In the genomic region with DNA sequence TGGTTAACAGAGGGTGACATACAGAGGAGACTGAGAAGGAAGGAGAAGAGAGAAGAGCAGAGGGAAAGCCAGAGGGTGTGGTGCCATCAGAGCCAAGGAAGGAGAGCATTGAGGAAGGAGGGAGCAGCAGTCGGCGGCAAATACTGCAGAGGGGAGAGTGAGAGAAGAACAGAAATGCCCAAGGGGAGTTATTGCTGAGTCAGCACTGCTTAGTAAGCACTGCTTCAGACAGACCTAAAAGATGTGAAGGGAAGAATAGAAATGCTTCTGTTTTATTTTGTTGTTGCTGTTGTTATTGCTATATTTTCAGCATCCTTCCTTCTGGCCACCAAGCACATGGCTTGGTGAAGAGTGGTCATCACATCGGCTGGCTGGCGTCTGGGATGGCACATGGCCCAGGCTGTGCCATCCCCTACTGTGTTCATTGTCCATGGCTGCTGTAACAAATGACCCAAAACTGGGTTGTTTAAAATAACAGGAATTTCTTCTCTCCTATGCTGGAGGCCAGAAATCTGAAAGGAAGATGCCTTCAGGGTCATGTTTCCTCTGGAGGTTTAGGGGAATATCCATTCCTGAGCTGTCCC, we compare ENCODE assay signal across 23 cellular contexts.
"Had no signal": no experiment of that assay in that cellular context is flagged by ENCODE, and none has a peak within 500 bp of the region (broad histone marks: within the 10 kb centered on the region; RNA-seq: fewer than 3 reads in every experiment).

No MANE protein-coding gene starts in this region.

- H3K9me3 Mint-ChIP-seq: IgD-negative memory B cell had no signal

- H3K9me3 ChIP-seq: MG63, SJSA1 had no signal

- H3K36me3 Mint-ChIP-seq: IgD-negative memory B cell had no signal

- H3K4me3 ChIP-seq: MG63, SJSA1, SK-N-MC had no signal

- DNase-seq: KBM-7, MG63, NCI-H1092, NCI-H1105 treated with DMSO at 0.1 percent for 48 hours, NCI-H1417 treated with DMSO at 0.1 percent for 48 hours, NCI-H146, NCI-H1694 treated with DMSO at 0.1 percent for 48 hours, NCI-H1930, NCI-H2081, NCI-H2107, NCI-H226, NCI-H446, NCI-H510A, NCI-H524 treated with DMSO at 0.1 percent for 48 hours, NCI-H69, NCI-H774, Right ventricle myocardium superior, RPMI8226, SIG-M5 had no signal

- H3K27ac Mint-ChIP-seq: IgD-negative memory B cell had no signal

- H3K27me3 ChIP-seq: MG63, SJSA1 had no signal

- FAIRE-seq: RCC 7860 had no signal

- H3K36me3 ChIP-seq: MG63, SJSA1 had no signal

- H3K27ac ChIP-seq: SJSA1, SK-N-MC had no signal
